In the genomic region with DNA sequence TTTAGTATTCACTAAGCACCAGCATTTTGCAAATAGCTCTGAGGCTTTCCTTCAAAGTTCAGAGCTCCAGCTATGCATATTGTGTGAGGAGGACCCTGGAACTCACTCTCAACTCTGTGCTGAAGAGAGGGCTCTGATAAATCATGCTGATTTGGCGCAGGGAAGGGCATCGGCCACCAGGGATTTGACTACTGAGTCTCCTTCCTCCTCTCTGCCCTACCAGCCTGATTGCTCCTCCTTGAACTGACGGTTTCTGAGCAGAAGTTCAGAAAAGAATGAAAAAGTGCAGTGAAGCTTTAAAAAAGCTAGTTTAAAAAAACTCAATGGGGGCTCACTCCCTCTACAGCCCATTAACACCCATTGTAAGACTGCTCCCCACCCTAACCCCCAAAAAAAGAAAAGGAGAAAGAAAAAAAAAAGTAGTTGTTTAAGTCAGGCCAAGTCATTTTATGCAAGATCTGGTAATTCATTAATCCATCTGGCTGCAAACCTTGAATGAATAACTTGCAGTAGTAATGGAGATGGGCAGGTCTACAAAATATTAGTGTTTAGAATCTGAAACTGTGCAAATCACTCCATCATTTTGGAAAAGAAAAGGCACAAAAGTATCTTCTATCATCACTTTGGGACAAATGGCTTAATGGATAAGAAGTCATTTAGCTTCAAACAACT, we compare ENCODE assay signal across 1 cellular context.
TF ChIP-seq lines count a peak whose summit lies in the region.

No MANE protein-coding gene starts in this region.

TF ChIP-seq in WTC11, 78 proteins besides CTCF, POLR2A, EP300 and RAD21 (continued from another document):
- TF ChIP-seq ZNF532 (CRISPR knock-in tag; IDR thresholded peaks at IDR 0.05; ENCODE audit: borderline replicate concordance) (no peak), MYBL2 (CRISPR knock-in tag; IDR thresholded peaks at IDR 0.05) (no peak)
